ENCODE assay signal across 2 cellular contexts in genomic region chr15:63586790-63587189, GRCh38.
TF ChIP-seq lines count a peak whose summit lies in the region.

No MANE protein-coding gene starts in this region.

TF ChIP-seq in GM23338, 12 proteins besides CTCF, POLR2A, EP300 and RAD21:
- no peak for TF ChIP-seq REST (IDR thresholded peaks at IDR 0.05; ENCODE audit: unreplicated experiment)
- no peak for TF ChIP-seq EZH2phosphoT487 (IDR thresholded peaks at IDR 0.05; ENCODE audit: unreplicated experiment)
- no peak for TF ChIP-seq ZNF331 (CRISPR knock-in tag; IDR thresholded peaks at IDR 0.05; ENCODE audit: low read depth)
- TF ChIP-seq ZNF462 (CRISPR knock-in tag; IDR thresholded peaks at IDR 0.05): no peak
- TF ChIP-seq POLR2AphosphoS5 (IDR thresholded peaks at IDR 0.05; ENCODE audit: low read depth): no peak
- TF ChIP-seq CREB1 (CRISPR knock-in tag; IDR thresholded peaks at IDR 0.05; ENCODE audit: low read depth): no peak
- no peak for TF ChIP-seq ETS1 (IDR thresholded peaks at IDR 0.05)
- no peak for TF ChIP-seq STAT1 (IDR thresholded peaks at IDR 0.05; ENCODE audit: unreplicated experiment)
- no peak for TF ChIP-seq JUNB (IDR thresholded peaks at IDR 0.05; ENCODE audit: unreplicated experiment)
- TF ChIP-seq ZNF114 (CRISPR knock-in tag; IDR thresholded peaks at IDR 0.05): no peak
- TF ChIP-seq NANOG (IDR thresholded peaks at IDR 0.05; ENCODE audit: borderline replicate concordance): no peak
- TF ChIP-seq EZH2 (IDR thresholded peaks at IDR 0.05; ENCODE audit: low read depth, unreplicated experiment): no peak

TF ChIP-seq in H1, 55 proteins besides CTCF, POLR2A, EP300 and RAD21:
- no peak for TF ChIP-seq SIN3A (conservative IDR thresholded peaks at IDR 0.05 in 1 of 2, IDR thresholded peaks at IDR 0.05 in 1 of 2; ENCODE audit: low read depth in 1 of 2, low read length in 2 of 2)
- no peak for TF ChIP-seq POLR2AphosphoS5 (IDR thresholded peaks at IDR 0.05; ENCODE audit: low read depth, low read length)
- no peak for TF ChIP-seq POU5F1 (IDR thresholded peaks at IDR 0.05; ENCODE audit: low read depth, low read length)
- no peak for TF ChIP-seq USF2 (IDR thresholded peaks at IDR 0.05; ENCODE audit: low read length)
- no peak for TF ChIP-seq NANOG (IDR thresholded peaks at IDR 0.05; ENCODE audit: insufficient read depth, low read depth, low read length, poor library complexity, severe bottlenecking)
- no peak for TF ChIP-seq SP2 (IDR thresholded peaks at IDR 0.05; ENCODE audit: low read length)
- no peak for TF ChIP-seq JUND (IDR thresholded peaks at IDR 0.05; ENCODE audit: low read length)
- no peak for TF ChIP-seq GTF2F1 (IDR thresholded peaks at IDR 0.05; ENCODE audit: borderline replicate concordance, low read depth, low read length)
- no peak for TF ChIP-seq KDM1A (IDR thresholded peaks at IDR 0.05; ENCODE audit: borderline replicate concordance, low read length)
- no peak for TF ChIP-seq KDM4A (IDR thresholded peaks at IDR 0.05; ENCODE audit: low read depth, low read length, severe bottlenecking)
- no peak for TF ChIP-seq E2F6 (IDR thresholded peaks at IDR 0.05)
- no peak for TF ChIP-seq TEAD4 (IDR thresholded peaks at IDR 0.05; ENCODE audit: low read depth, low read length)
- no peak for TF ChIP-seq RXRA (IDR thresholded peaks at IDR 0.05; ENCODE audit: insufficient read depth, low read depth, low read length)
